1 cellular context compared by ENCODE assay signal in the genomic region with DNA sequence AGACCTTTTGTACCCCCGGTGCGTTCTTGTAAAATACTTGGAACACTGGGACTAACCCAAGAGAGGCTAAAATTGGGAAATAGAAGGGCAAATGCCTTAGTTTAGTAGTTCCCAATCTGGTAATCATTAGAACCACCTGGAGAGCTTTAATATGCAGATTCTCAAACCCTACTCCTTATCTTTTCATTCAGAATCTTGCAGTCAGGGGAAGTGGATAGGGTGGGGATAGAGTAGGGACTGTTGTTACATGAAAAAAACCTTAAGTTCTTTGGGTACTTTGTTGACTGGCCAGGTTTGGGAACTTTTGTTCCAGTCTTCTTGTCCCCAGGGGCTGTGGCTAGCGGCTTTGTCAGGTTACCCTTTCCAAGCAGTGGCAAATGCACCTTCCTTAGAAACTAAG.
TF ChIP-seq lines count a peak whose summit lies in the region.

No MANE protein-coding gene starts in this region.

TF ChIP-seq in endothelial cell of umbilical vein, 7 proteins besides CTCF, POLR2A, EP300 and RAD21 (continued from another document):
- TF ChIP-seq POLR2AphosphoS5 (IDR thresholded peaks at IDR 0.05; ENCODE audit: insufficient read depth, low read depth, low read length): no peak
- no peak for TF ChIP-seq MYC (IDR thresholded peaks at IDR 0.05; ENCODE audit: low read depth, low read length)
- no peak for TF ChIP-seq EZH2 (IDR thresholded peaks at IDR 0.05; ENCODE audit: borderline replicate concordance, low read depth, low read length, severe bottlenecking)
- TF ChIP-seq FOS (IDR thresholded peaks at IDR 0.05; ENCODE audit: borderline replicate concordance, insufficient read depth, low read length): no peak
